23 cellular contexts compared by ENCODE assay signal in the genomic region with DNA sequence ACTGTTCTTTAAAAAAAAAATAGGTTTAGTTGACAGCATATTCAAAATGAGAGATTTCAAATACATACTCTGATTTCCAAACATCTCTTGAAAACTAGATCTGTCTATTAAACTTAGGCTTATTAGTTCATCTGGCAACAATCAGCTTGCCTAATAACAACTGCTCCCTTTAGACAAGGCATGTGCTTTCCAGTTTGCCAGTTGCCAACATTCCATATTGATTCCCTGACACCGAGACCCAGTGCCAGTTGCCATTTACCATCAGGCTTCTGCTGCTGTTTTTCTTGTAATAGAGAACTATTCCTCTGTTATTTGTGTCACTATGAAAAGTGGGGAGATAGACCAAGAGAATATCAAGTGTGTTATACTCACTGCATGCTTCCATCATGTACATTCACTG.
"Had no signal": no experiment of that assay in that cellular context is flagged by ENCODE, and none has a peak within 500 bp of the region (broad histone marks: within the 10 kb centered on the region; RNA-seq: fewer than 3 reads in every experiment).

No MANE protein-coding gene starts in this region.

- H3K36me3 ChIP-seq: SJCRH30 had no signal

- H3K9me3 ChIP-seq: SJCRH30 had no signal

- H3K4me2 ChIP-seq: KMS-11 had no signal

- H3K9ac ChIP-seq: KMS-11 had no signal

- ATAC-seq: K562, Panc1, PC-3, Right ventricle myocardium inferior, SK-N-SH treated with all-trans-retinoic acid at 6 μM for 48 hours had no signal

- H3K27ac ChIP-seq: HL-60, KMS-11, SJCRH30 had no signal

- H3K4me1 ChIP-seq: SJCRH30 had no signal

- H3K27me3 ChIP-seq: SJCRH30 had no signal

- FAIRE-seq: HTR-8/SVneo, K562 had no signal

- DNase-seq: MV-4-11, NCI-H1048, NCI-H1105, NCI-H1417, NCI-H1436 treated with DMSO at 0.1 percent for 48 hours, NCI-H1694, NCI-H187 treated with DMSO at 0.1 percent for 48 hours, NCI-H2029 treated with DMSO at 0.1 percent for 48 hours, NCI-H2171 treated with DMSO at 0.1 percent for 48 hours, NCI-H2227 treated with DMSO at 0.1 percent for 48 hours, NCI-H524, NCI-H526 treated with DMSO at 0.1 percent for 48 hours, NCI-H748 treated with DMSO at 0.1 percent for 48 hours, PC-3, SHP77 treated with DMSO at 0.1 percent for 48 hours, SJCRH30 had no signal

- H3K4me3 ChIP-seq: K562, SJCRH30 had no signal
